In genomic region chr4:17138847-17139246, GRCh38 we compare ENCODE assay signal across 29 cellular contexts.
"Had no signal": no experiment of that assay in that cellular context is flagged by ENCODE, and none has a peak within 500 bp of the region (broad histone marks: within the 10 kb centered on the region; RNA-seq: fewer than 3 reads in every experiment).

No MANE protein-coding gene starts in this region.

- H3K4me3 Mint-ChIP-seq: natural killer cell; nephron; neural progenitor cell; stimulated activated memory B cell treated with anti-CD40 and anti-IgM and Interleukin-4, amounts not matched to agents 10 μg/mL and 1 μg/mL and 100 μg/mL, for 72 hours; stimulated activated naive CD8-positive, alpha-beta T cell treated with anti-CD3 and anti-CD28 coated beads, Interleukin-15, amount 100 ng/mL, for 72 hours had no signal

- H3K27ac ChIP-seq: neural progenitor cell, ovary, parathyroid adenoma, psoas muscle, right lobe of liver, sigmoid colon, thoracic aorta, thyroid gland, tibial nerve, upper lobe of left lung, vagina had no signal

- H3K4me1 ChIP-seq: neural progenitor cell, parathyroid adenoma, psoas muscle, right lobe of liver, sigmoid colon, thyroid gland, tibial nerve, upper lobe of left lung, vagina had no signal

- H3K36me3 ChIP-seq: neural progenitor cell, ovary, right lobe of liver, sigmoid colon, thoracic aorta, thyroid gland, tibial nerve, upper lobe of left lung, vagina had no signal

- H3K27ac Mint-ChIP-seq: natural killer cell; nephron; neural progenitor cell; progenitor cell of endocrine pancreas; stimulated activated memory B cell treated with anti-CD40 and anti-IgM and Interleukin-4, amounts not matched to agents 10 μg/mL and 1 μg/mL and 100 μg/mL, for 72 hours; stimulated activated naive CD8-positive, alpha-beta T cell treated with anti-CD3 and anti-CD28 coated beads, Interleukin-15, amount 100 ng/mL, for 72 hours had no signal

- H3K9me3 ChIP-seq: right lobe of liver, thoracic aorta, thyroid gland had no signal

- DNase-seq: natural killer cell; occipital lobe; ovary; posterior cingulate gyrus; psoas muscle; right cardiac atrium; right lobe of liver; sigmoid colon; small intestine; stimulated activated CD4-positive, alpha-beta T cell treated with anti-CD3 and anti-CD28 coated beads, Interleukin-15, amount 100 ng/mL, for 24 hours; stimulated activated CD4-positive, alpha-beta T cell treated with anti-CD3 and anti-CD28 coated beads, Interleukin-2, amount 100 ng/mL, for 24 hours; stimulated activated CD4-positive, alpha-beta T cell treated with anti-CD3 and anti-CD28 coated beads, Interleukin-2, amount 100 ng/mL, for 48 hours; stimulated activated CD4-positive, alpha-beta T cell treated with anti-CD3 and anti-CD28 coated beads, Interleukin-4, amount 100 ng/mL, for 24 hours; stimulated activated naive CD4-positive, alpha-beta T cell; stimulated activated naive CD8-positive, alpha-beta T cell treated with anti-CD3 and anti-CD28 coated beads, Interleukin-15, amount 100 ng/mL, for 72 hours; stimulated activated naive CD8-positive, alpha-beta T cell treated with anti-CD3 and anti-CD28 coated beads, Interleukin-15, Interleukin-2, amounts not matched to agents 100 U/mL and 50 U/mL, for 24 hours; substantia nigra; thyroid gland; trophoblast cell; upper lobe of left lung had no signal

- H3K4me1 Mint-ChIP-seq: natural killer cell; nephron; stimulated activated memory B cell treated with anti-CD40 and anti-IgM and Interleukin-4, amounts not matched to agents 10 μg/mL and 1 μg/mL and 100 μg/mL, for 72 hours; stimulated activated naive CD8-positive, alpha-beta T cell treated with anti-CD3 and anti-CD28 coated beads, Interleukin-15, amount 100 ng/mL, for 72 hours had no signal

- ATAC-seq: natural killer cell; psoas muscle; right cardiac atrium; right lobe of liver; stimulated activated memory B cell treated with anti-CD40 and anti-IgM and Interleukin-4, amounts not matched to agents 10 μg/mL and 1 μg/mL and 100 μg/mL, for 72 hours; stimulated activated naive CD8-positive, alpha-beta T cell treated with anti-CD3 and anti-CD28 coated beads, Interleukin-15, amount 100 ng/mL, for 72 hours; stimulated activated naive CD8-positive, alpha-beta T cell treated with anti-CD3 and anti-CD28 coated beads, Interleukin-15, Interleukin-2, amounts not matched to agents 100 U/mL and 50 U/mL, for 24 hours had no signal

- FAIRE-seq: small intestine, urothelium cell line had no signal

- H3K27me3 Mint-ChIP-seq: progenitor cell of endocrine pancreas; stimulated activated memory B cell treated with anti-CD40 and anti-IgM and Interleukin-4, amounts not matched to agents 10 μg/mL and 1 μg/mL and 100 μg/mL, for 72 hours had no signal

- H3K36me3 Mint-ChIP-seq: natural killer cell; neural progenitor cell; stimulated activated memory B cell treated with anti-CD40 and anti-IgM and Interleukin-4, amounts not matched to agents 10 μg/mL and 1 μg/mL and 100 μg/mL, for 72 hours had no signal

- H3K9ac ChIP-seq: neural progenitor cell, parathyroid adenoma had no signal

- H3K4me2 ChIP-seq: neural progenitor cell had no signal

- H3K79me2 ChIP-seq: parathyroid adenoma had no signal

- H3K27me3 ChIP-seq: neural progenitor cell, ovary, right lobe of liver, sigmoid colon, thyroid gland, tibial nerve, upper lobe of left lung, vagina had no signal

- H2AFZ ChIP-seq: neural progenitor cell, parathyroid adenoma had no signal

- H3K4me3 ChIP-seq: neural progenitor cell, ovary, psoas muscle, right lobe of liver, sigmoid colon, thoracic aorta, thyroid gland, tibial nerve, upper lobe of left lung, vagina had no signal
